ENCODE assay signal across 8 cellular contexts in the genomic region with DNA sequence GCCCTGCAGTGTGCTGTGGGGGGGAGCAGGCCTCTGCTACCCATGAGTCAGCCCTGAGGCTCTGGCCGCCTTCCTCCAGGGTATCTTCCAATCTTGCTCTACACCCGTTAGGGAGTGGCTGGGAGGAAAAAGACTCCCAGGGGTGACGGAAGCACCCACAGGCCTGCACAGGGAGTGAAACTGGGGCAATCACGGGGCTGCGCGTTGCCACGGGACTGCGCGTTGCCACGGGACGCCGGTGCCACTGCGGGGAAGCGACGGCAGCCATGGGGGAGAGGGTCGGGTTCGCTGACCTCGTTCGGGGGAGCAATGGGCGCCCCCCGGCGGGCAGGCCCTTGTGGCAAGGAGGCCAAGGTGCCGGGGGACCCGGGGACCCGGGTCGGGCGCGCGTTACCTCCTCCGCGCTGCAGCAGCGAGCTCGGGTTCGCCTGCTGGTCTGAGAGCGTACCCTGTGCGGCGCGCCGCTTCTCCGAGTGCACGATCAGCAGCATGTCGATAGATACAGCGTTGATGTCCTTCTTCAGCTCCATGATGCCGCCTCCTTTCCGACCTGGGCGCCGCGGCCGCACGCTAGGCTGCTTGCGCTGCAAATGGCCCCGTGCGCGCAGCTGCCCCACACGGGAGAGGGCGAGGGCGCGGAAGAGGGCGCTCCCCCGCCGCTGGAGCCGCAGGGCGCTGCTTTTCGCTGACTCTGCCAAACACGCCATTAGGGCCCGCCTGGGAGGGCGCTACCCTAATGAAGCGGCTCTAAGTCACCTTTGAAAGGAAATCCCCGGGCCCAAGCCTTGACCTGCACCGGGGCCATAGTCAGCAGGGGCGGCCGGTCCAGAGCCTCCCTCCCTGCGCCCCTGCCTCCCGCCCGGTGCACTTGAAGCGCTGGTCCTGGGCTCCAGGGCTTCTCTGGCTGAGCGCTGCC.
A peak's percentile ranks its signal among the peaks of the same experiment; 100 is the strongest.
DNase-seq lines count a peak whose midpoint lies in the region; TF ChIP-seq lines count a peak whose summit lies in the region.

A gene with protein sequence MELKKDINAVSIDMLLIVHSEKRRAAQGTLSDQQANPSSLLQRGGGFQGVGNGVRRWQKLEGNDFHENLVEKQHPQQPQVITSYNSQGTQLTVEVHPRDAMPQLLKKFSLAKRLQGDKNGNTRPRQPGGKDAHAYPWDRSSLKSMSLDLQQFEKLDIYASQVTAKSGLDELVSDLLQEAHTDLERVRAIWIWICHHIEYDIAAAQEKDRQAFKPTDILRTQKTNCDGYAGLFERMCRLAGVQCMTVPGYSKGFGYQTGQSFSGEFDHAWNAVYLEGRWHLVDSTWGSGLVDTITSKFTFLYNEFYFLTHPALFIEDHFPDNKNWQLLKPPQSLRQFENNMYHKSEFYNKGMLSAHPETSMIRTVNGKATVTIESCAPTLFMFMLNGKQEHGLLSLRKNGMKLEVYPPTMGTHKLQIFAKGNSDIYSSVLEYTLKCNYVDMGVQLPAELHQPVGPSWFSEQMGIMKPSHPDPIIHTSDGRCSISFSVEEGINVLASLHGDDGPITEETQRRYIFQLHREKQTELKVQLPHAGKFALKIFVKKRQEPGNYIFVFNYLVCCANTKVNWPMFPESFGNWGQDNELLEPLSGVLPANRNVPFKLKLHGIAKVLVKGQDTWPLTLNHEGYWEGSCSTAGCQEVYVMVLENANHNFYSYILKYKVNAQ (minus strand): TSS at position 592 of the 916 bp plus-strand sequence. CDS start 62 bp downstream, at position 530.

- H2AFZ ChIP-seq in neuron (ENCODE audit: low read depth, low read length), result peak within 1 kb of the TSS; percentile 89

- H3K9me3 ChIP-seq in neuron (ENCODE audit: low read length), result peaks cover 4% of the 10 kb centered on the region

- H3K4me1 ChIP-seq in neuron (ENCODE audit: insufficient read depth, low read length), result peaks cover 13% of the 10 kb centered on the region

- H3K27me3 ChIP-seq in neuron (ENCODE audit: insufficient read depth, low read length), result peaks cover 47% of the 10 kb centered on the region

- no peak for TF ChIP-seq CTCF in WI38 (IDR thresholded peaks at IDR 0.05; ENCODE audit: low read depth, low read length)

- DNase-seq in NCI-H524 (lab: John Stamatoyannopoulos, UW), result peak; percentile 66 to 78
- DNase-seq in NCI-H524 treated with DMSO at 0.1 percent for 48 hours (lab: John Stamatoyannopoulos, UW), result no peak
- DNase-seq in glomerular visceral epithelial cell (ENCODE audit: extremely low spot score), result peak; percentile 46
- DNase-seq in CD1c-positive myeloid dendritic cell (ENCODE audit: extremely low spot score), result no peak
- DNase-seq in LoVo (ENCODE audit: low spot score), result no peak
- no peak for DNase-seq in stimulated activated CD4-positive, alpha-beta T cell treated with anti-CD3 and anti-CD28 coated beads, Interleukin-4, amount 100 ng/mL, for 4 hours

- H3K4me3 ChIP-seq in WI38 (ENCODE audit: low read depth, low read length), result peak within 1 kb of the TSS; percentile 38
- peak within 1 kb of the TSS; percentile 44 for H3K4me3 ChIP-seq in neuron (ENCODE audit: low read length)

- no peaks in the 10 kb centered on the region for H3K36me3 ChIP-seq in neuron (ENCODE audit: insufficient read depth, low read length)

Comparison
In these comparisons a context has a peak if more than half of its experiments do, and no peak if none do; other contexts are left out.
1. DNase-seq: peak in NCI-H524 (2 of 2) and glomerular visceral epithelial cell (single experiment); none in NCI-H524 treated with DMSO at 0.1 percent for 48 hours (single experiment), CD1c-positive myeloid dendritic cell (single experiment), LoVo (single experiment) and stimulated activated CD4-positive, alpha-beta T cell treated with anti-CD3 and anti-CD28 coated beads, Interleukin-4, amount 100 ng/mL, for 4 hours (0 of 2).